Comparison of ENCODE assay signal across 23 cellular contexts in genomic region chr17:80837711-80838110, GRCh38.
"Had no signal": no experiment of that assay in that cellular context is flagged by ENCODE, and none has a peak within 500 bp of the region (broad histone marks: within the 10 kb centered on the region; RNA-seq: fewer than 3 reads in every experiment).

No MANE protein-coding gene starts in this region.

- DNase-seq: activated gamma-delta T cell; activated T-cell treated with anti-CD3 and anti-CD28 coated beads, Interleukin-2, amount 50 U/mL, for 48 hours; amygdala; cortex of kidney; effector CD4-positive, alpha-beta T cell; esophagus squamous epithelium; hippocampal formation; left ventricle myocardium inferior; mesendoderm; occipital lobe; stimulated activated CD4-positive, alpha-beta T cell treated with anti-CD3 and anti-CD28 coated beads, Interleukin-4, amount 100 ng/mL, for 24 hours; stimulated activated naive CD4-positive, alpha-beta T cell; substantia nigra; T-helper 17 cell; transverse colon had no signal

- H3K36me3 ChIP-seq: transverse colon, vagina had no signal

- H3K27me3 Mint-ChIP-seq: brain; central memory CD8-positive, alpha-beta T cell; natural killer cell treated with Interleukin-12 subunit alpha and Interleukin-12 subunit beta and Interleukin-15 and Interleukin-18, amount 100 ng/mL, for 72 hours; progenitor cell of endocrine pancreas; T-helper 17 cell had no signal

- H3K27ac ChIP-seq: esophagus squamous epithelium, left ventricle myocardium inferior, right atrium auricular region, skin epidermis, transverse colon, vagina had no signal

- H3K9me3 ChIP-seq: esophagus squamous epithelium, left ventricle myocardium inferior, right atrium auricular region, transverse colon, vagina had no signal

- H3K9me3 Mint-ChIP-seq: activated naive CD4-positive, alpha-beta T cell treated with anti-CD3 and anti-CD28 coated beads, Interleukin-2, amount 50 U/mL, for 72 hours; central memory CD8-positive, alpha-beta T cell; natural killer cell treated with Interleukin-12 subunit alpha and Interleukin-12 subunit beta and Interleukin-15 and Interleukin-18, amount 100 ng/mL, for 72 hours had no signal

- H3K4me3 ChIP-seq: esophagus squamous epithelium, left ventricle myocardium inferior, right atrium auricular region, skin epidermis, transverse colon, vagina had no signal

- H3K4me3 Mint-ChIP-seq: brain; central memory CD8-positive, alpha-beta T cell; natural killer cell treated with Interleukin-12 subunit alpha and Interleukin-12 subunit beta and Interleukin-15 and Interleukin-18, amount 100 ng/mL, for 72 hours; T-helper 17 cell had no signal

- H3K27ac Mint-ChIP-seq: natural killer cell treated with Interleukin-12 subunit alpha and Interleukin-12 subunit beta and Interleukin-15 and Interleukin-18, amount 100 ng/mL, for 72 hours; T-helper 17 cell had no signal

- H3K27me3 ChIP-seq: esophagus squamous epithelium, right atrium auricular region, transverse colon, vagina had no signal

- ATAC-seq: activated naive CD4-positive, alpha-beta T cell treated with anti-CD3 and anti-CD28 coated beads, Interleukin-2, amount 50 U/mL, for 72 hours; natural killer cell treated with Interleukin-12 subunit alpha and Interleukin-12 subunit beta and Interleukin-15 and Interleukin-18, amount 100 ng/mL, for 72 hours; T-helper 17 cell had no signal

- H3K36me3 Mint-ChIP-seq: natural killer cell treated with Interleukin-12 subunit alpha and Interleukin-12 subunit beta and Interleukin-15 and Interleukin-18, amount 100 ng/mL, for 72 hours had no signal
